ENCODE assay signal across 17 cellular contexts in the genomic region with DNA sequence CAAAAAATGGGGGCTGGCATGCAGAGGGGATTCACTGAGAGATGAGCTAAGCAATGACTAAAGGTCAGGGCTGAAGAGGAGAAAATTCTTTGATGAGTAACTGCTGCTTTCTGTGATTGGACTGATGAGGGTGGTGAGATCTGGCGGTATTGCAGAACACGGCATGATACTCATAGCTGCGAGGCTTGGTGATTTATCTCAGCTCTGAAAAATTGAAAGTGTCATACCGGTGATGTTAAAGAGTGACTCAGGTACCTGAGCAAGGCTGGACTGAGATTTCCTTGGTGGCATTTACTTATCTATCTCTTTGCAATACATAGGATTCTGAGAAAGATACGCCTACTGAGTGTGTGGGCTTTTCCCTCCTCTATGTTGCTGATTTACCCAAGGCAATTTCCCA.
"Had no signal": no experiment of that assay in that cellular context is flagged by ENCODE, and none has a peak within 500 bp of the region (broad histone marks: within the 10 kb centered on the region; RNA-seq: fewer than 3 reads in every experiment).

No MANE protein-coding gene starts in this region.

- ATAC-seq: activated CD8-positive, alpha-beta T cell treated with anti-CD3 and anti-CD28 coated beads, Interleukin-2, amount 10 ng/mL, durations not matched to agents 7 days and 5 days; body of pancreas; left colon; lower lobe of right lung had no signal

- H3K36me3 ChIP-seq: adrenal gland, esophagus squamous epithelium, lower lobe of right lung, ovary, sigmoid colon, spleen, upper lobe of left lung had no signal

- H3K4me3 ChIP-seq: adrenal gland, body of pancreas, esophagus squamous epithelium, lower lobe of right lung, ovary, sigmoid colon, spleen, upper lobe of left lung had no signal

- H3K4me1 ChIP-seq: adrenal gland, body of pancreas, esophagus squamous epithelium, lower lobe of right lung, sigmoid colon, spleen, upper lobe of left lung had no signal

- H3K27ac ChIP-seq: adrenal gland, body of pancreas, esophagus squamous epithelium, lower lobe of right lung, ovary, sigmoid colon, spleen, upper lobe of left lung had no signal

- H3K27me3 ChIP-seq: adrenal gland, body of pancreas, esophagus squamous epithelium, ovary, sigmoid colon, spleen, upper lobe of left lung had no signal

- H3K9me3 ChIP-seq: adrenal gland, body of pancreas, esophagus squamous epithelium, lower lobe of right lung, ovary, sigmoid colon, spleen, upper lobe of left lung had no signal

- DNase-seq: activated CD4-positive, alpha-beta T cell treated with anti-CD3 and anti-CD28 coated beads for 4 hours; activated CD8-positive, alpha-beta memory T cell treated with anti-CD3 and anti-CD28 coated beads, Interleukin-2, amount 50 U/mL, for 4 hours; activated CD8-positive, alpha-beta T cell treated with anti-CD3 and anti-CD28 coated beads, Interleukin-2, amount 10 ng/mL, durations not matched to agents 7 days and 5 days; activated effector memory CD4-positive, alpha-beta T cell treated with anti-CD3 and anti-CD28 coated beads, Interleukin-2, amount 50 U/mL, for 16 hours; activated T-cell treated with anti-CD3 and anti-CD28 coated beads, Interleukin-2, amount 50 U/mL, for 48 hours; body of pancreas; cortex of kidney; effector CD4-positive, alpha-beta T cell; esophagus squamous epithelium; foreskin fibroblast; left colon; lower lobe of right lung; ovary; sigmoid colon; spleen; upper lobe of left lung had no signal
